Comparison of ENCODE assay signal across 1 cellular context in genomic region chr7:151012921-151013347, GRCh38.
TF ChIP-seq lines count a peak whose summit lies in the region.

No MANE protein-coding gene starts in this region.

TF ChIP-seq in H1, 55 proteins besides CTCF, POLR2A, EP300 and RAD21:
- TF ChIP-seq SP4 (IDR thresholded peaks at IDR 0.05; ENCODE audit: low read length) (no peak), SRF (IDR thresholded peaks at IDR 0.05; ENCODE audit: low read depth, low read length) (no peak), TAF7 (optimal IDR thresholded peaks at IDR 0.05; ENCODE audit: borderline replicate concordance, low read depth, low read length) (no peak), TEAD4 (IDR thresholded peaks at IDR 0.05; ENCODE audit: low read depth, low read length) (peak; percentile 69)
TF ChIP-seq in H1: peak in this region for 1.
